ENCODE assay signal across 23 cellular contexts in the genomic region with DNA sequence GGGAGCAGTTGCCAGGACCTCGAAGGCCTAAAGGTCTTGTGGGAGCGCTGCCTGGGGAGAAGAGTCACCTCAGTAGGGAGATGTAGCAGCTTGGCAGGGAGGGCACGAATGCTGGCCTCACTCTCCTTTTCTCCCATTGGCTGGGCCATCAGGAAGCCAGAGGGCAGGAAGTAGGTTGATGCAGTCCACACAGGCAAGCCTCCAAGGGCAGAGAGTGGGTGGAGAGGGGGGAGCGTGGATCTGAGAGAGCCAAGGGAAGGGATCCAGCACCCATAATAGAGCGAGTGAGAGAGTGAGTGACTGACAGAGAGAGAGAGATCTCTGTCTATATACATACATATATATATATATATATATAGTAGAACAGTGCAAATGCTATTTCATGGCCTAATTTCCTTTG.
"Had no signal": no experiment of that assay in that cellular context is flagged by ENCODE, and none has a peak within 500 bp of the region (broad histone marks: within the 10 kb centered on the region; RNA-seq: fewer than 3 reads in every experiment).

No MANE protein-coding gene starts in this region.

- H3K9me3 ChIP-seq: ascending aorta, body of pancreas, SJSA1 had no signal

- ATAC-seq: activated CD4-positive, CD25-positive, alpha-beta regulatory T cell treated with anti-CD3 and anti-CD28 coated beads, Interleukin-2, amount 50 U/mL, for 24 hours; activated CD8-positive, alpha-beta T cell treated with anti-CD3 and anti-CD28 coated beads for 36 hours; activated naive CD4-positive, alpha-beta T cell treated with anti-CD3 and anti-CD28 coated beads, Interleukin-2, amount 50 U/mL, for 72 hours; activated naive CD8-positive, alpha-beta T cell treated with anti-CD3 and anti-CD28 coated beads, Interleukin-2, amount 50 U/mL, for 24 hours; body of pancreas had no signal

- H3K27me3 Mint-ChIP-seq: activated naive CD8-positive, alpha-beta T cell treated with anti-CD3 and anti-CD28 coated beads, Interleukin-2, amount 50 U/mL, for 24 hours had no signal

- H3K9me3 Mint-ChIP-seq: activated CD8-positive, alpha-beta T cell treated with anti-CD3 and anti-CD28 coated beads for 36 hours; activated naive CD4-positive, alpha-beta T cell treated with anti-CD3 and anti-CD28 coated beads, Interleukin-2, amount 50 U/mL, for 72 hours; activated naive CD8-positive, alpha-beta T cell treated with anti-CD3 and anti-CD28 coated beads, Interleukin-2, amount 50 U/mL, for 24 hours; central memory CD8-positive, alpha-beta T cell; T-helper 1 cell treated with Interleukin-12 subunit alpha and Interleukin-12 subunit beta and Interleukin-4 antibody, amounts not matched to agents 30 μg/mL and 1 μg/mL, for 36 hours had no signal

- H3K4me3 ChIP-seq: ascending aorta, body of pancreas, SJSA1 had no signal

- DNase-seq: activated CD4-positive, alpha-beta T cell treated with anti-CD3 and anti-CD28 coated beads for 4 hours; activated CD8-positive, alpha-beta memory T cell treated with anti-CD3 and anti-CD28 coated beads, Interleukin-2, amount 50 U/mL, for 4 hours; activated CD8-positive, alpha-beta T cell treated with anti-CD3 and anti-CD28 coated beads for 36 hours; activated naive CD4-positive, alpha-beta T cell; activated naive CD8-positive, alpha-beta T cell treated with anti-CD3 and anti-CD28 coated beads, Interleukin-2, amount 50 U/mL, for 24 hours; amniotic stem cell; body of pancreas; NCI-H1048; NCI-H146; NCI-H1930; NCI-H2171; NCI-H226; NCI-H510A; NCI-H526 treated with DMSO at 0.1 percent for 48 hours; NCI-H82; RPMI8226; SHP77 had no signal

- H3K4me3 Mint-ChIP-seq: activated CD8-positive, alpha-beta T cell treated with anti-CD3 and anti-CD28 coated beads for 36 hours; activated naive CD8-positive, alpha-beta T cell treated with anti-CD3 and anti-CD28 coated beads, Interleukin-2, amount 50 U/mL, for 24 hours; central memory CD8-positive, alpha-beta T cell; T-helper 1 cell treated with Interleukin-12 subunit alpha and Interleukin-12 subunit beta and Interleukin-4 antibody, amounts not matched to agents 30 μg/mL and 1 μg/mL, for 36 hours had no signal

- H3K4me1 ChIP-seq: ascending aorta, body of pancreas, SJSA1 had no signal

- H3K27ac Mint-ChIP-seq: activated CD8-positive, alpha-beta T cell treated with anti-CD3 and anti-CD28 coated beads for 36 hours; activated naive CD4-positive, alpha-beta T cell treated with anti-CD3 and anti-CD28 coated beads, Interleukin-2, amount 50 U/mL, for 72 hours; activated naive CD8-positive, alpha-beta T cell treated with anti-CD3 and anti-CD28 coated beads, Interleukin-2, amount 50 U/mL, for 24 hours; T-helper 1 cell treated with Interleukin-12 subunit alpha and Interleukin-12 subunit beta and Interleukin-4 antibody, amounts not matched to agents 30 μg/mL and 1 μg/mL, for 36 hours had no signal

- H3K27me3 ChIP-seq: ascending aorta, body of pancreas, SJSA1 had no signal

- H3K27ac ChIP-seq: ascending aorta, body of pancreas, SJSA1 had no signal

- H3K36me3 Mint-ChIP-seq: activated naive CD4-positive, alpha-beta T cell treated with anti-CD3 and anti-CD28 coated beads, Interleukin-2, amount 50 U/mL, for 72 hours had no signal

- H3K36me3 ChIP-seq: ascending aorta, SJSA1 had no signal
